12 cellular contexts compared by ENCODE assay signal in genomic region chr5:40442346-40442745, GRCh38.
DNase-seq lines count a peak whose midpoint lies in the region; ATAC-seq, FAIRE-seq and TF ChIP-seq lines count a peak whose summit lies in the region.
"Had no signal": no experiment of that assay in that cellular context is flagged by ENCODE, and none has a peak within 500 bp of the region (broad histone marks: within the 10 kb centered on the region; RNA-seq: fewer than 3 reads in every experiment).

No MANE protein-coding gene starts in this region.

- no peak overlapping the region for H4K8ac ChIP-seq in H9 (replicated peaks; ENCODE audit: insufficient read length, low read depth, low read length)

- H3K9me2 ChIP-seq in Karpas-422 (replicated peaks; ENCODE audit: insufficient read depth, low read length) = no peaks in the 10 kb centered on the region

- H3K79me1 ChIP-seq in H9 (ENCODE audit: insufficient read depth, low read depth, low read length, poor library complexity, severe bottlenecking) = no peaks in the 10 kb centered on the region

- no peak overlapping the region for H4K91ac ChIP-seq in H9 (ENCODE audit: insufficient read length, low read depth, low read length)

- H3K27me3 ChIP-seq in keratinocyte (ENCODE audit: control insufficient read depth, extremely low read depth, insufficient read depth, low read length) (no peaks in the 10 kb centered on the region), Karpas-422 (ENCODE audit: low read length) (no peaks in the 10 kb centered on the region), H9 (ENCODE audit: insufficient read depth, low read length) (no peaks in the 10 kb centered on the region), lower lobe of right lung (ENCODE audit: low read depth) (no peaks in the 10 kb centered on the region)
- H3K27me3 ChIP-seq: sigmoid colon, tibial nerve had no signal

- H3K23me2 ChIP-seq in H9 (ENCODE audit: insufficient read length, low read depth, low read length, poor library complexity, severe bottlenecking) = no peaks in the 10 kb centered on the region

- DNase-seq in WTC11 (ENCODE audit: low spot score) (no peak), keratinocyte (ENCODE audit: low read depth, low spot score) (no peak), Karpas-422 (no peak), H9 (no peak), lower lobe of right lung (no peak)
- DNase-seq: activated effector memory CD4-positive, alpha-beta T cell treated with Interleukin-2 at 50 U/mL for 16 hours; sigmoid colon had no signal

- no peak overlapping the region for H2BK15ac ChIP-seq in H9 (ENCODE audit: low read depth, low read length)

- peaks cover 5% of the 10 kb centered on the region for H3K9me3 ChIP-seq in keratinocyte (ENCODE audit: control insufficient read depth, low read depth, low read length)
- no peaks in the 10 kb centered on the region for H3K9me3 ChIP-seq in Karpas-422 (ENCODE audit: low read length)
- H3K9me3 ChIP-seq in H9 (ENCODE audit: control insufficient read depth, low read depth, low read length) = no peaks in the 10 kb centered on the region
- H3K9me3 ChIP-seq in lower lobe of right lung = no peaks in the 10 kb centered on the region
- H3K9me3 ChIP-seq: sigmoid colon had no signal

- H2AK5ac ChIP-seq in H9 (ENCODE audit: insufficient read length, low read length) = no peak overlapping the region

- intact Hi-C loops in lower lobe of right lung (cut with DNase I) = no loop called here

- no CpG with 5 or more reads among the region's 2 CpGs for WGBS in H9 (ENCODE audit: extremely low coverage, insufficient read length, low lambda C conversion rate)

- H2BK12ac ChIP-seq in H9 (ENCODE audit: insufficient read length, low read depth, low read length) = no peak overlapping the region

- H3K4me3 ChIP-seq in keratinocyte (ENCODE audit: control insufficient read depth in 2 of 3, extremely low read depth in 1 of 3, insufficient read depth in 2 of 3, low read depth in 1 of 3, low read length in 3 of 3) (no peak overlapping the region), Karpas-422 (ENCODE audit: low read length) (no peak overlapping the region), lower lobe of right lung (no peak overlapping the region)
- H3K4me3 ChIP-seq: sigmoid colon, tibial nerve had no signal

- CTCF ChIA-PET in WTC11 (lab: Charles Lee) = no interaction called here

- H3K36me3 ChIP-seq in keratinocyte (ENCODE audit: control insufficient read depth in 2 of 2, extremely low read depth in 1 of 2, insufficient read depth in 2 of 2, low read length in 2 of 2) (no peaks in the 10 kb centered on the region), Karpas-422 (ENCODE audit: insufficient read depth, low read length) (no peaks in the 10 kb centered on the region), lower lobe of right lung (no peaks in the 10 kb centered on the region)
- H3K36me3 ChIP-seq: sigmoid colon, tibial nerve had no signal

- H3K56ac ChIP-seq in H9 (ENCODE audit: insufficient read length, low read depth, low read length) = no peak overlapping the region

- H2BK120ac ChIP-seq in H9 (ENCODE audit: low read depth, low read length, poor library complexity, severe bottlenecking) = no peak overlapping the region

- H3K4me1 Mint-ChIP-seq in WTC11 (peaks cover 6% of the 10 kb centered on the region), H9 (peaks cover 4 to 10% of the 10 kb centered on the region in 2 experiments; a peak in 2 of 4 replicates)

- no peak overlapping the region for H3K4me2 ChIP-seq in keratinocyte (ENCODE audit: control insufficient read depth, extremely low read depth, insufficient read depth, low read depth, low read length)
- no peak overlapping the region for H3K4me2 ChIP-seq in Karpas-422 (ENCODE audit: low read depth, low read length, poor library complexity, severe bottlenecking)
- no peak overlapping the region for H3K4me2 ChIP-seq in H9 (ENCODE audit: insufficient read depth, insufficient read length, low read length)

- H2BK20ac ChIP-seq in H9 (ENCODE audit: low read depth, low read length, poor library complexity, severe bottlenecking) = no peak overlapping the region

- no peak overlapping the region for H3K14ac ChIP-seq in H9 (ENCODE audit: insufficient read depth, low read length)

- H3K27ac Mint-ChIP-seq in WTC11 (no peak overlapping the region), H9 (no peak overlapping the region)

- H3K9me1 ChIP-seq in keratinocyte (ENCODE audit: control insufficient read depth, extremely low read depth, insufficient read depth, low read length) = no peaks in the 10 kb centered on the region

- H3K23ac ChIP-seq in H9 (ENCODE audit: insufficient read length, low read depth, low read length) = no peak overlapping the region

- ATAC-seq in GM18498 (IDR thresholded peaks at IDR 0.05; ENCODE audit: unreplicated experiment) (peak; percentile 57), HG02759 (IDR thresholded peaks at IDR 0.05; ENCODE audit: unreplicated experiment) (peak; percentile 42), WTC11 (no peak), GM19351 (IDR thresholded peaks at IDR 0.05; ENCODE audit: unreplicated experiment) (no peak), lower lobe of right lung (no peak)
- ATAC-seq: Panc1 had no signal

- H3K36me3 Mint-ChIP-seq in WTC11 (peaks cover 12% of the 10 kb centered on the region), H9 (ENCODE audit: insufficient read depth in 1 of 3, low read depth in 3 of 3) (peaks cover 0 to 14% (median 0%) of the 10 kb centered on the region in 3 experiments; a peak in 3 of 7 replicates)

- POLR2A ChIA-PET in WTC11 (lab: Charles Lee) = no interaction called here

- TF ChIP-seq CTCF in WTC11 (IDR thresholded peaks at IDR 0.05) = no peak
- no peak for TF ChIP-seq CTCF in keratinocyte (optimal IDR thresholded peaks at IDR 0.05 in 1 of 3, IDR thresholded peaks at IDR 0.05 in 1 of 3, conservative IDR thresholded peaks at IDR 0.05 in 1 of 3; ENCODE audit: extremely low read depth in 1 of 3, insufficient read depth in 2 of 3, low read length in 3 of 3)
- no peak for TF ChIP-seq CTCF in H9 (conservative IDR thresholded peaks at IDR 0.05)
- no peak for TF ChIP-seq CTCF in lower lobe of right lung (IDR thresholded peaks at IDR 0.05)

- no peaks in the 10 kb centered on the region for H4K20me1 ChIP-seq in keratinocyte (ENCODE audit: control insufficient read depth, extremely low read depth, insufficient read depth, low read length)
- H4K20me1 ChIP-seq in Karpas-422 (ENCODE audit: insufficient read depth, low read depth, low read length) = no peaks in the 10 kb centered on the region
- no peaks in the 10 kb centered on the region for H4K20me1 ChIP-seq in H9 (ENCODE audit: control insufficient read depth, insufficient read depth, insufficient read length)

- H3K4me1 ChIP-seq in keratinocyte (ENCODE audit: control insufficient read depth, extremely low read depth, insufficient read depth, low read length) (peaks cover 10% of the 10 kb centered on the region), Karpas-422 (ENCODE audit: low read length) (no peaks in the 10 kb centered on the region), H9 (ENCODE audit: insufficient read depth, low read length) (no peaks in the 10 kb centered on the region), lower lobe of right lung (no peaks in the 10 kb centered on the region)
- H3K4me1 ChIP-seq: sigmoid colon, tibial nerve had no signal

- H3K4me3 Mint-ChIP-seq in WTC11 (no peak overlapping the region), H9 (no peak overlapping the region)

- H2AFZ ChIP-seq in keratinocyte (ENCODE audit: control insufficient read depth, low read length) (peak overlapping the region; percentile 36), Karpas-422 (ENCODE audit: low read length) (no peak overlapping the region), H9 (ENCODE audit: low read length) (no peak overlapping the region)

- no peak overlapping the region for H3T11ph ChIP-seq in H9 (ENCODE audit: low read length)

- H3K9ac ChIP-seq in keratinocyte (ENCODE audit: control insufficient read depth, extremely low read depth, insufficient read depth, low read length) = no peak overlapping the region
- H3K9ac ChIP-seq in Karpas-422 (ENCODE audit: low read length) = no peak overlapping the region
- H3K9ac ChIP-seq in H9 (ENCODE audit: extremely low read depth, insufficient read length, low read length) = no peak overlapping the region

- H3K27me3 Mint-ChIP-seq in WTC11 (ENCODE audit: low read depth) (no peaks in the 10 kb centered on the region), H9 (ENCODE audit: low read depth) (no peaks in the 10 kb centered on the region)

- peak; percentile 81 for FAIRE-seq in keratinocyte (lab: Jason Lieb, UNC)

- H2BK5ac ChIP-seq in H9 (ENCODE audit: insufficient read length, low read length) = no peak overlapping the region

- no peak overlapping the region for H3K27ac ChIP-seq in keratinocyte (ENCODE audit: control insufficient read depth, insufficient read depth, low read length)
- H3K27ac ChIP-seq in Karpas-422 (ENCODE audit: low read length) = no peak overlapping the region
- H3K27ac ChIP-seq in H9 (ENCODE audit: insufficient read length, low read depth, low read length) = no peak overlapping the region
- H3K27ac ChIP-seq in lower lobe of right lung = no peak overlapping the region
- H3K27ac ChIP-seq: sigmoid colon, tibial nerve had no signal

- no peak overlapping the region for H3K18ac ChIP-seq in H9 (ENCODE audit: insufficient read length, low read depth, low read length)

- no peak overlapping the region for H4K5ac ChIP-seq in H9 (ENCODE audit: insufficient read length, low read depth, low read length)

- H3K79me2 ChIP-seq in keratinocyte (ENCODE audit: control insufficient read depth, insufficient read depth, low read length) (no peaks in the 10 kb centered on the region), Karpas-422 (ENCODE audit: low read length) (no peaks in the 10 kb centered on the region), H9 (ENCODE audit: insufficient read depth, low read length) (no peaks in the 10 kb centered on the region)

- dilution Hi-C loops in keratinocyte (cut with MboI; ENCODE audit: extremely low pct_ligation_motif_present, low sequenced_read_pairs) = no loop called here

- H3K9me3 Mint-ChIP-seq in WTC11 (peaks cover 36% of the 10 kb centered on the region), H9 (peaks cover 0 to 4% of the 10 kb centered on the region in 2 experiments; a peak in 3 of 5 replicates)

- no peak overlapping the region for H3K4ac ChIP-seq in H9 (ENCODE audit: low read depth, low read length)

TF ChIP-seq in WTC11, 78 proteins besides CTCF, POLR2A, EP300 and RAD21 (continues in another document):
- TF ChIP-seq SP1 (CRISPR knock-in tag; conservative IDR thresholded peaks at IDR 0.05) (no peak), GABPB1 (CRISPR knock-in tag; IDR thresholded peaks at IDR 0.05) (0 out of 2 replicates have a peak, but pooled peaks have one; percentile 13)

Comparison
In these comparisons a context has a peak if more than half of its experiments do, and no peak if none do; other contexts are left out.
1. ATAC-seq: peak in GM18498 (single experiment) and HG02759 (single experiment); none in WTC11 (single experiment), GM19351 (single experiment) and lower lobe of right lung (0 of 2).